ENCODE assay signal across 9 cellular contexts in the genomic region with DNA sequence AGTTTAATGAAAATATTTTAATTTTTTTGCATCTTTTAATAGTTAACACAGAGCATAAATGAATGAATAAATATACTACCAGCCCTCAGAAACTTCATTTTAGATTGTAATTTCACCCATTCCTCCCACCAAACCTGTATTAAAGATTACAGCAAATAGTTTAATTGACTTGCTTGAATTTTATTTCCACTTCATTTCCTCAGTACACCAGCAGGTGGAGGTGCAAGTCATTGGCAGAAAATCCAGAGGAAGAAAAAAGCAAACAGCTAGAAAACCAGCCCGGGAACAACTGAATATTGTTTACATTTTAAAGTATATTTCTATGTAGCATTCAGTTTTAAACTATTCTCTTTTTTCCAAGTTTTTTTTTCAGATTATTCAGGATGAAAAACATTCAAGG.
DNase-seq lines count a peak whose midpoint lies in the region; ATAC-seq and TF ChIP-seq lines count a peak whose summit lies in the region.
"Had no signal": no experiment of that assay in that cellular context is flagged by ENCODE, and none has a peak within 500 bp of the region (broad histone marks: within the 10 kb centered on the region; RNA-seq: fewer than 3 reads in every experiment).

No MANE protein-coding gene starts in this region.

- H3F3A ChIP-seq in GM23338 (replicated peaks; ENCODE audit: low read depth), result no peaks in the 10 kb centered on the region

- H3K9me2 ChIP-seq in GM23338 (ENCODE audit: insufficient read depth), result no peaks in the 10 kb centered on the region

- H3K4me3 Mint-ChIP-seq in GM23338, result no peak overlapping the region

- peaks cover 10% of the 10 kb centered on the region for H3K27me3 Mint-ChIP-seq in GM23338 (ENCODE audit: insufficient read depth, low read depth, poor library complexity)

- peaks cover 22% of the 10 kb centered on the region for H3K27me3 ChIP-seq in GM23338 (ENCODE audit: insufficient read depth)

- no peaks in the 10 kb centered on the region for H4K20me1 ChIP-seq in GM23338 (replicated peaks; ENCODE audit: insufficient read depth)

- no peak overlapping the region for H3K27ac ChIP-seq in GM23338 (ENCODE audit: low read depth)
- H3K27ac ChIP-seq: heart right ventricle had no signal

- no peak overlapping the region for H3K4me2 ChIP-seq in GM23338

- H3K36me3 ChIP-seq in GM23338 (ENCODE audit: insufficient read depth), result no peaks in the 10 kb centered on the region
- H3K36me3 ChIP-seq: heart right ventricle had no signal

- H3K4me1 Mint-ChIP-seq in GM23338, result 0 out of 3 replicates have a peak, but pooled peaks cover 3% of the 10 kb centered on the region

- no peak for ATAC-seq in GM23338
- ATAC-seq in GM19351 (IDR thresholded peaks at IDR 0.05; ENCODE audit: unreplicated experiment), result no peak
- ATAC-seq in HG02938 (IDR thresholded peaks at IDR 0.05; ENCODE audit: unreplicated experiment), result no peak
- ATAC-seq in GM18517 (IDR thresholded peaks at IDR 0.05; ENCODE audit: unreplicated experiment), result no peak
- ATAC-seq: heart right ventricle had no signal

- H3K27ac Mint-ChIP-seq in GM23338, result no peak overlapping the region

- TF ChIP-seq CTCF in GM23338 (conservative IDR thresholded peaks at IDR 0.05; ENCODE audit: low read depth in 2 of 2), result peak; percentile 64 to 76

- H2AFZ ChIP-seq in GM23338, result no peak overlapping the region

- no peaks in the 10 kb centered on the region for H3K36me3 Mint-ChIP-seq in GM23338 (ENCODE audit: low read depth)

- no peaks in the 10 kb centered on the region for H3K9me3 Mint-ChIP-seq in GM23338

- H3K79me2 ChIP-seq in GM23338 (replicated peaks; ENCODE audit: insufficient read depth), result no peaks in the 10 kb centered on the region

- peak; percentile 26 for DNase-seq in COR-L47 (lab: John Stamatoyannopoulos, UW)
- DNase-seq in GM23338 (ENCODE audit: low spot score), result peak; percentile 53
- peak; percentile 31 for DNase-seq in SK-N-DZ (ENCODE audit: low spot score)
- peak; percentile 6 for DNase-seq in kidney tubule cell (ENCODE audit: low spot score)
- no peak for DNase-seq in activated naive CD4-positive, alpha-beta T cell (lab: John Stamatoyannopoulos, UW)
- DNase-seq: heart right ventricle had no signal

- H3K4me3 ChIP-seq in GM23338, result no peak overlapping the region
- H3K4me3 ChIP-seq: heart right ventricle had no signal

- no peaks in the 10 kb centered on the region for H3K4me1 ChIP-seq in GM23338 (ENCODE audit: insufficient read depth)
- H3K4me1 ChIP-seq: heart right ventricle had no signal

TF ChIP-seq in GM23338, 12 proteins besides CTCF, POLR2A, EP300 and RAD21 (continues in another document):
- no peak for TF ChIP-seq ZNF331 (CRISPR knock-in tag; IDR thresholded peaks at IDR 0.05; ENCODE audit: low read depth)
- no peak for TF ChIP-seq EZH2phosphoT487 (IDR thresholded peaks at IDR 0.05; ENCODE audit: unreplicated experiment)
- TF ChIP-seq, protein P1, sequence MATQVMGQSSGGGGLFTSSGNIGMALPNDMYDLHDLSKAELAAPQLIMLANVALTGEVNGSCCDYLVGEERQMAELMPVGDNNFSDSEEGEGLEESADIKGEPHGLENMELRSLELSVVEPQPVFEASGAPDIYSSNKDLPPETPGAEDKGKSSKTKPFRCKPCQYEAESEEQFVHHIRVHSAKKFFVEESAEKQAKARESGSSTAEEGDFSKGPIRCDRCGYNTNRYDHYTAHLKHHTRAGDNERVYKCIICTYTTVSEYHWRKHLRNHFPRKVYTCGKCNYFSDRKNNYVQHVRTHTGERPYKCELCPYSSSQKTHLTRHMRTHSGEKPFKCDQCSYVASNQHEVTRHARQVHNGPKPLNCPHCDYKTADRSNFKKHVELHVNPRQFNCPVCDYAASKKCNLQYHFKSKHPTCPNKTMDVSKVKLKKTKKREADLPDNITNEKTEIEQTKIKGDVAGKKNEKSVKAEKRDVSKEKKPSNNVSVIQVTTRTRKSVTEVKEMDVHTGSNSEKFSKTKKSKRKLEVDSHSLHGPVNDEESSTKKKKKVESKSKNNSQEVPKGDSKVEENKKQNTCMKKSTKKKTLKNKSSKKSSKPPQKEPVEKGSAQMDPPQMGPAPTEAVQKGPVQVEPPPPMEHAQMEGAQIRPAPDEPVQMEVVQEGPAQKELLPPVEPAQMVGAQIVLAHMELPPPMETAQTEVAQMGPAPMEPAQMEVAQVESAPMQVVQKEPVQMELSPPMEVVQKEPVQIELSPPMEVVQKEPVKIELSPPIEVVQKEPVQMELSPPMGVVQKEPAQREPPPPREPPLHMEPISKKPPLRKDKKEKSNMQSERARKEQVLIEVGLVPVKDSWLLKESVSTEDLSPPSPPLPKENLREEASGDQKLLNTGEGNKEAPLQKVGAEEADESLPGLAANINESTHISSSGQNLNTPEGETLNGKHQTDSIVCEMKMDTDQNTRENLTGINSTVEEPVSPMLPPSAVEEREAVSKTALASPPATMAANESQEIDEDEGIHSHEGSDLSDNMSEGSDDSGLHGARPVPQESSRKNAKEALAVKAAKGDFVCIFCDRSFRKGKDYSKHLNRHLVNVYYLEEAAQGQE (IDR thresholded peaks at IDR 0.05; ENCODE audit: unreplicated experiment), result no peak
- TF ChIP-seq EZH2 (IDR thresholded peaks at IDR 0.05; ENCODE audit: low read depth, unreplicated experiment), result no peak
- TF ChIP-seq NANOG (IDR thresholded peaks at IDR 0.05; ENCODE audit: borderline replicate concordance), result no peak
- TF ChIP-seq, protein P2, sequence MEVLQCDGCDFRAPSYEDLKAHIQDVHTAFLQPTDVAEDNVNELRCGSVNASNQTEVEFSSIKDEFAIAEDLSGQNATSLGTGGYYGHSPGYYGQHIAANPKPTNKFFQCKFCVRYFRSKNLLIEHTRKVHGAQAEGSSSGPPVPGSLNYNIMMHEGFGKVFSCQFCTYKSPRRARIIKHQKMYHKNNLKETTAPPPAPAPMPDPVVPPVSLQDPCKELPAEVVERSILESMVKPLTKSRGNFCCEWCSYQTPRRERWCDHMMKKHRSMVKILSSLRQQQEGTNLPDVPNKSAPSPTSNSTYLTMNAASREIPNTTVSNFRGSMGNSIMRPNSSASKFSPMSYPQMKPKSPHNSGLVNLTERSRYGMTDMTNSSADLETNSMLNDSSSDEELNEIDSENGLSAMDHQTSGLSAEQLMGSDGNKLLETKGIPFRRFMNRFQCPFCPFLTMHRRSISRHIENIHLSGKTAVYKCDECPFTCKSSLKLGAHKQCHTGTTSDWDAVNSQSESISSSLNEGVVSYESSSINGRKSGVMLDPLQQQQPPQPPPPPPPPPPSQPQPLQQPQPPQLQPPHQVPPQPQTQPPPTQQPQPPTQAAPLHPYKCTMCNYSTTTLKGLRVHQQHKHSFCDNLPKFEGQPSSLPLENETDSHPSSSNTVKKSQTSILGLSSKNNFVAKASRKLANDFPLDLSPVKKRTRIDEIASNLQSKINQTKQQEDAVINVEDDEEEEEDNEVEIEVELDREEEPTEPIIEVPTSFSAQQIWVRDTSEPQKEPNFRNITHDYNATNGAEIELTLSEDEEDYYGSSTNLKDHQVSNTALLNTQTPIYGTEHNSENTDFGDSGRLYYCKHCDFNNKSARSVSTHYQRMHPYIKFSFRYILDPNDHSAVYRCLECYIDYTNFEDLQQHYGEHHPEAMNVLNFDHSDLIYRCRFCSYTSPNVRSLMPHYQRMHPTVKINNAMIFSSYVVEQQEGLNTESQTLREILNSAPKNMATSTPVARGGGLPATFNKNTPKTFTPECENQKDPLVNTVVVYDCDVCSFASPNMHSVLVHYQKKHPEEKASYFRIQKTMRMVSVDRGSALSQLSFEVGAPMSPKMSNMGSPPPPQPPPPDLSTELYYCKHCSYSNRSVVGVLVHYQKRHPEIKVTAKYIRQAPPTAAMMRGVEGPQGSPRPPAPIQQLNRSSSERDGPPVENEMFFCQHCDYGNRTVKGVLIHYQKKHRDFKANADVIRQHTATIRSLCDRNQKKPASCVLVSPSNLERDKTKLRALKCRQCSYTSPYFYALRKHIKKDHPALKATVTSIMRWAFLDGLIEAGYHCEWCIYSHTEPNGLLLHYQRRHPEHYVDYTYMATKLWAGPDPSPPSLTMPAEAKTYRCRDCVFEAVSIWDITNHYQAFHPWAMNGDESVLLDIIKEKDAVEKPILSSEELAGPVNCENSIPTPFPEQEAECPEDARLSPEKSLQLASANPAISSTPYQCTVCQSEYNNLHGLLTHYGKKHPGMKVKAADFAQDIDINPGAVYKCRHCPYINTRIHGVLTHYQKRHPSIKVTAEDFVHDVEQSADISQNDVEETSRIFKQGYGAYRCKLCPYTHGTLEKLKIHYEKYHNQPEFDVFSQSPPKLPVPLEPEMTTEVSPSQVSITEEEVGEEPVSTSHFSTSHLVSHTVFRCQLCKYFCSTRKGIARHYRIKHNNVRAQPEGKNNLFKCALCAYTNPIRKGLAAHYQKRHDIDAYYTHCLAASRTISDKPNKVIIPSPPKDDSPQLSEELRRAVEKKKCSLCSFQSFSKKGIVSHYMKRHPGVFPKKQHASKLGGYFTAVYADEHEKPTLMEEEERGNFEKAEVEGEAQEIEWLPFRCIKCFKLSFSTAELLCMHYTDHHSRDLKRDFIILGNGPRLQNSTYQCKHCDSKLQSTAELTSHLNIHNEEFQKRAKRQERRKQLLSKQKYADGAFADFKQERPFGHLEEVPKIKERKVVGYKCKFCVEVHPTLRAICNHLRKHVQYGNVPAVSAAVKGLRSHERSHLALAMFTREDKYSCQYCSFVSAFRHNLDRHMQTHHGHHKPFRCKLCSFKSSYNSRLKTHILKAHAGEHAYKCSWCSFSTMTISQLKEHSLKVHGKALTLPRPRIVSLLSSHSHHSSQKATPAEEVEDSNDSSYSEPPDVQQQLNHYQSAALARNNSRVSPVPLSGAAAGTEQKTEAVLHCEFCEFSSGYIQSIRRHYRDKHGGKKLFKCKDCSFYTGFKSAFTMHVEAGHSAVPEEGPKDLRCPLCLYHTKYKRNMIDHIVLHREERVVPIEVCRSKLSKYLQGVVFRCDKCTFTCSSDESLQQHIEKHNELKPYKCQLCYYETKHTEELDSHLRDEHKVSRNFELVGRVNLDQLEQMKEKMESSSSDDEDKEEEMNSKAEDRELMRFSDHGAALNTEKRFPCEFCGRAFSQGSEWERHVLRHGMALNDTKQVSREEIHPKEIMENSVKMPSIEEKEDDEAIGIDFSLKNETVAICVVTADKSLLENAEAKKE (CRISPR knock-in tag; IDR thresholded peaks at IDR 0.05), result no peak
- TF ChIP-seq JUNB (IDR thresholded peaks at IDR 0.05; ENCODE audit: unreplicated experiment), result no peak
- no peak for TF ChIP-seq CREB1 (CRISPR knock-in tag; IDR thresholded peaks at IDR 0.05; ENCODE audit: low read depth)
- TF ChIP-seq POLR2AphosphoS5 (IDR thresholded peaks at IDR 0.05; ENCODE audit: low read depth), result no peak
- TF ChIP-seq ZNF114 (CRISPR knock-in tag; IDR thresholded peaks at IDR 0.05), result no peak
- TF ChIP-seq STAT1 (IDR thresholded peaks at IDR 0.05; ENCODE audit: unreplicated experiment), result no peak

Comparison
In these comparisons a context has a peak if more than half of its experiments do, and no peak if none do; other contexts are left out.
1. DNase-seq: peak in COR-L47 (single experiment), GM23338 (single experiment), SK-N-DZ (single experiment) and kidney tubule cell (single experiment); none in activated naive CD4-positive, alpha-beta T cell (0 of 4).